In the genomic region with DNA sequence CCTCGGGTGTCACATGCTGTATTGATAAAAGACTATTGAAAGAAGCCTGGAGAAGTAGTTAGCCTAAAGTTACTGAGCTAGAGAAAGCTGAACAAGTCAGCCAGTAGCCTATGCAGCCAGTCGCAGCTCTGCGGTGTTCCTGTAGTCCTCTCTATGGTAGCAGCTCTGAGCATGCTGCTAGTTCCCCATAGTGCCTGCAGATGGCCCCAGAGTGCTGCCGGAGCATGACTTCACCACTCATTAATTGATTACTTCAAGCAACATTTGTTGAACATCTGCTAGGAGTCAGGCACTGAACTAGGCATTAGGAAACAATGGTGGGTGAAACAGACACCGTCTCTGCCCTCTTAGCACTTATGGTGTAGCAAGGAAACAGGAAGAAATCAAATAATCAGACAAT, we compare ENCODE assay signal across 9 cellular contexts.
A peak's percentile ranks its signal among the peaks of the same experiment; 100 is the strongest.
DNase-seq lines count a peak whose midpoint lies in the region; ATAC-seq and TF ChIP-seq lines count a peak whose summit lies in the region.
"Had no signal": no experiment of that assay in that cellular context is flagged by ENCODE, and none has a peak within 500 bp of the region (broad histone marks: within the 10 kb centered on the region; RNA-seq: fewer than 3 reads in every experiment).

No MANE protein-coding gene starts in this region.

- TF ChIP-seq CTCF in HL-60 (IDR thresholded peaks at IDR 0.05; ENCODE audit: insufficient read depth, low read length) (peak; percentile 68), VCaP (conservative IDR thresholded peaks at IDR 0.05) (peak; percentile 79), kidney epithelial cell (IDR thresholded peaks at IDR 0.05; ENCODE audit: insufficient read depth, low read length, poor library complexity, severe bottlenecking) (peak; percentile 87)

- no peak overlapping the region for H3K27ac Mint-ChIP-seq in activated T-helper 17 cell treated with anti-CD3 and anti-CD28 coated beads, Interleukin-2, amount 50 U/mL, for 72 hours
- H3K27ac Mint-ChIP-seq: activated naive CD8-positive, alpha-beta T cell treated with anti-CD3 and anti-CD28 coated beads, Interleukin-2, amount 10 ng/mL, durations not matched to agents 7 days and 5 days had no signal

- H3K36me3 ChIP-seq in kidney epithelial cell (ENCODE audit: control insufficient read depth, insufficient read depth, low read length), result no peaks in the 10 kb centered on the region

- no peaks in the 10 kb centered on the region for H3K27me3 Mint-ChIP-seq in activated T-helper 17 cell treated with anti-CD3 and anti-CD28 coated beads, Interleukin-2, amount 50 U/mL, for 72 hours
- H3K27me3 Mint-ChIP-seq: activated naive CD8-positive, alpha-beta T cell treated with anti-CD3 and anti-CD28 coated beads, Interleukin-2, amount 10 ng/mL, durations not matched to agents 7 days and 5 days had no signal

- H3K27me3 ChIP-seq in HL-60 (ENCODE audit: insufficient read depth, poor library complexity, severe bottlenecking) (peaks cover 3% of the 10 kb centered on the region), kidney epithelial cell (ENCODE audit: control insufficient read depth, insufficient read depth, low read length) (no peaks in the 10 kb centered on the region)

- no peak for ATAC-seq in GM18858 (IDR thresholded peaks at IDR 0.05; ENCODE audit: unreplicated experiment)
- no peak for ATAC-seq in activated T-helper 17 cell treated with anti-CD3 and anti-CD28 coated beads, Interleukin-2, amount 50 U/mL, for 72 hours (replicated peaks)

- H3K4me3 Mint-ChIP-seq in activated T-helper 17 cell treated with anti-CD3 and anti-CD28 coated beads, Interleukin-2, amount 50 U/mL, for 72 hours, result no peak overlapping the region
- H3K4me3 Mint-ChIP-seq: activated naive CD8-positive, alpha-beta T cell treated with anti-CD3 and anti-CD28 coated beads, Interleukin-2, amount 10 ng/mL, durations not matched to agents 7 days and 5 days had no signal

- no peaks in the 10 kb centered on the region for H3K9me3 Mint-ChIP-seq in activated T-helper 17 cell treated with anti-CD3 and anti-CD28 coated beads, Interleukin-2, amount 50 U/mL, for 72 hours
- H3K9me3 Mint-ChIP-seq: activated naive CD8-positive, alpha-beta T cell treated with anti-CD3 and anti-CD28 coated beads, Interleukin-2, amount 10 ng/mL, durations not matched to agents 7 days and 5 days had no signal

- H3K4me3 ChIP-seq in HL-60 (replicated peaks; ENCODE audit: insufficient read depth, low read length) (no peak overlapping the region), kidney epithelial cell (ENCODE audit: low read depth, low read length) (no peak overlapping the region)

- DNase-seq in stimulated activated CD4-positive, alpha-beta T cell treated with anti-CD3 and anti-CD28 coated beads, Interleukin-12 subunit alpha, Interleukin-12 subunit beta, amount 100 ng/mL, for 48 hours (ENCODE audit: low read depth in 2 of 3, low spot score in 1 of 3), result peak in 2 of 3 donors; percentile 5 to 15
- no peak for DNase-seq in stimulated activated CD4-positive, alpha-beta T cell treated with anti-CD3 and anti-CD28 coated beads, Interleukin-4, amount 100 ng/mL, for 4 hours
- DNase-seq in HL-60 (ENCODE audit: low read depth in 1 of 2, low spot score in 1 of 2) (peak in 1 of 2 experiments; percentile 25), kidney epithelial cell (ENCODE audit: low read depth) (peak; percentile 18), DMS79 treated with DMSO at 0.1 percent for 48 hours (lab: John Stamatoyannopoulos, UW) (no peak)
- DNase-seq: activated naive CD8-positive, alpha-beta T cell treated with anti-CD3 and anti-CD28 coated beads, Interleukin-2, amount 10 ng/mL, durations not matched to agents 7 days and 5 days had no signal

- no peak overlapping the region for H3K27ac ChIP-seq in HL-60 (replicated peaks)
- H3K27ac ChIP-seq in VCaP, result no peak overlapping the region

- H3K4me1 Mint-ChIP-seq in activated T-helper 17 cell treated with anti-CD3 and anti-CD28 coated beads, Interleukin-2, amount 50 U/mL, for 72 hours, result no peaks in the 10 kb centered on the region
- H3K4me1 Mint-ChIP-seq: activated naive CD8-positive, alpha-beta T cell treated with anti-CD3 and anti-CD28 coated beads, Interleukin-2, amount 10 ng/mL, durations not matched to agents 7 days and 5 days had no signal

- no peaks in the 10 kb centered on the region for H3K36me3 Mint-ChIP-seq in activated T-helper 17 cell treated with anti-CD3 and anti-CD28 coated beads, Interleukin-2, amount 50 U/mL, for 72 hours (ENCODE audit: low read depth)
- H3K36me3 Mint-ChIP-seq: activated naive CD8-positive, alpha-beta T cell treated with anti-CD3 and anti-CD28 coated beads, Interleukin-2, amount 10 ng/mL, durations not matched to agents 7 days and 5 days had no signal

Comparison
In these comparisons a context has a peak if more than half of its experiments do, and no peak if none do; other contexts are left out.
1. DNase-seq: peak in stimulated activated CD4-positive, alpha-beta T cell treated with anti-CD3 and anti-CD28 coated beads, Interleukin-12 subunit alpha, Interleukin-12 subunit beta, amount 100 ng/mL, for 48 hours (2 of 3) and kidney epithelial cell (single experiment); none in stimulated activated CD4-positive, alpha-beta T cell treated with anti-CD3 and anti-CD28 coated beads, Interleukin-4, amount 100 ng/mL, for 4 hours (0 of 2) and DMS79 treated with DMSO at 0.1 percent for 48 hours (single experiment).
2. Peak in every context shown above with its lines, with median percentiles within 50 percentile points of each other: CTCF ChIP-seq.